ENCODE assay signal across 1 cellular context in genomic region chr19:8585894-8586750, GRCh38.
TF ChIP-seq lines count a peak whose summit lies in the region.

No MANE protein-coding gene starts in this region.

TF ChIP-seq in H1, 55 proteins besides CTCF, POLR2A, EP300 and RAD21:
- TF ChIP-seq EZH2 (IDR thresholded peaks at IDR 0.05; ENCODE audit: low read depth, low read length, severe bottlenecking) (no peak), CBX5 (IDR thresholded peaks at IDR 0.05; ENCODE audit: low read depth, low read length) (no peak), GABPA (IDR thresholded peaks at IDR 0.05; ENCODE audit: borderline replicate concordance, insufficient read depth, low read length) (peak; percentile 55; the same call in 1 of the 2 replicates), JUN (IDR thresholded peaks at IDR 0.05; ENCODE audit: low read depth, low read length) (no peak), CHD1 (IDR thresholded peaks at IDR 0.05; ENCODE audit: low read depth, low read length) (no peak), E2F6 (IDR thresholded peaks at IDR 0.05) (no peak), SP2 (IDR thresholded peaks at IDR 0.05; ENCODE audit: low read length) (no peak), JUND (IDR thresholded peaks at IDR 0.05; ENCODE audit: low read length) (no peak), BCL11A (IDR thresholded peaks at IDR 0.05; ENCODE audit: low read depth in 2 of 2, low read length in 2 of 2) (no peak), SP1 (IDR thresholded peaks at IDR 0.05; ENCODE audit: low read depth, low read length) (no peak), SRF (IDR thresholded peaks at IDR 0.05; ENCODE audit: low read depth, low read length) (0 out of 2 replicates have a peak, but pooled peaks have one; percentile 9), POLR2AphosphoS5 (IDR thresholded peaks at IDR 0.05; ENCODE audit: low read depth, low read length) (0 out of 2 replicates have a peak, but pooled peaks have one; percentile 21), FOSL1 (IDR thresholded peaks at IDR 0.05; ENCODE audit: insufficient read depth, low read depth, low read length) (no peak), ATF3 (IDR thresholded peaks at IDR 0.05; ENCODE audit: insufficient read depth, low read depth, low read length) (peak; percentile 49; the same call in 1 of the 2 replicates), RXRA (IDR thresholded peaks at IDR 0.05; ENCODE audit: insufficient read depth, low read depth, low read length) (no peak), TBP (IDR thresholded peaks at IDR 0.05; ENCODE audit: low read depth, low read length) (no peak), KDM1A (IDR thresholded peaks at IDR 0.05; ENCODE audit: borderline replicate concordance, low read length) (peak; percentile 54; the same call in 1 of the 2 replicates), TCF12 (IDR thresholded peaks at IDR 0.05; ENCODE audit: low read depth, low read length) (0 out of 2 replicates have a peak, but pooled peaks have one; percentile 34), TAF1 (IDR thresholded peaks at IDR 0.05; ENCODE audit: low read depth, low read length) (no peak), NANOG (IDR thresholded peaks at IDR 0.05; ENCODE audit: insufficient read depth, low read depth, low read length, poor library complexity, severe bottlenecking) (no peak), POU5F1 (IDR thresholded peaks at IDR 0.05; ENCODE audit: low read depth, low read length) (no peak), TAF7 (optimal IDR thresholded peaks at IDR 0.05; ENCODE audit: borderline replicate concordance, low read depth, low read length) (peak; percentile 45), ASH2L (IDR thresholded peaks at IDR 0.05; ENCODE audit: low read length) (no peak), TEAD4 (IDR thresholded peaks at IDR 0.05; ENCODE audit: low read depth, low read length) (no peak), CTBP2 (IDR thresholded peaks at IDR 0.05; ENCODE audit: borderline replicate concordance, insufficient read depth, insufficient read length, low read length) (no peak), RFX5 (IDR thresholded peaks at IDR 0.05; ENCODE audit: borderline replicate concordance, low read depth, low read length) (no peak), USF2 (IDR thresholded peaks at IDR 0.05; ENCODE audit: low read length) (no peak), KDM5A (IDR thresholded peaks at IDR 0.05; ENCODE audit: low read length) (no peak), SUZ12 (IDR thresholded peaks at IDR 0.05; ENCODE audit: low read length) (no peak), YY1 (IDR thresholded peaks at IDR 0.05; ENCODE audit: low read depth, low read length) (peak; percentile 69), SAP30 (IDR thresholded peaks at IDR 0.05; ENCODE audit: insufficient read depth, insufficient replicate concordance, low read length) (no peak), EGR1 (IDR thresholded peaks at IDR 0.05; ENCODE audit: borderline replicate concordance, low read depth, low read length) (no peak), KDM4A (IDR thresholded peaks at IDR 0.05; ENCODE audit: low read depth, low read length, severe bottlenecking) (no peak), ZNF274 (IDR thresholded peaks at IDR 0.05; ENCODE audit: borderline replicate concordance, extremely low read depth, low read length) (no peak), MAX (IDR thresholded peaks at IDR 0.05) (0 out of 2 replicates have a peak, but pooled peaks have one; percentile 8), HDAC2 (IDR thresholded peaks at IDR 0.05; ENCODE audit: borderline replicate concordance in 1 of 2, low read depth in 2 of 2, low read length in 2 of 2) (no peak), NRF1 (IDR thresholded peaks at IDR 0.05; ENCODE audit: low read depth, low read length) (no peak), ATF2 (IDR thresholded peaks at IDR 0.05; ENCODE audit: low read length) (no peak), SP4 (IDR thresholded peaks at IDR 0.05; ENCODE audit: low read length) (no peak), SIN3A (conservative IDR thresholded peaks at IDR 0.05 in 1 of 2, IDR thresholded peaks at IDR 0.05 in 1 of 2; ENCODE audit: low read depth in 1 of 2, low read length in 2 of 2) (peak in 1 of 2 experiments; percentile 51; a peak in 1 of 4 replicates), HDAC6 (IDR thresholded peaks at IDR 0.05; ENCODE audit: low read depth, low read length) (no peak), CREB1 (IDR thresholded peaks at IDR 0.05) (0 out of 2 replicates have a peak, but pooled peaks have one; percentile 42), CHD7 (IDR thresholded peaks at IDR 0.05; ENCODE audit: insufficient replicate concordance, low read length) (no peak), BRCA1 (IDR thresholded peaks at IDR 0.05; ENCODE audit: low read depth, low read length) (no peak)
